27 cellular contexts compared by ENCODE assay signal in the genomic region with DNA sequence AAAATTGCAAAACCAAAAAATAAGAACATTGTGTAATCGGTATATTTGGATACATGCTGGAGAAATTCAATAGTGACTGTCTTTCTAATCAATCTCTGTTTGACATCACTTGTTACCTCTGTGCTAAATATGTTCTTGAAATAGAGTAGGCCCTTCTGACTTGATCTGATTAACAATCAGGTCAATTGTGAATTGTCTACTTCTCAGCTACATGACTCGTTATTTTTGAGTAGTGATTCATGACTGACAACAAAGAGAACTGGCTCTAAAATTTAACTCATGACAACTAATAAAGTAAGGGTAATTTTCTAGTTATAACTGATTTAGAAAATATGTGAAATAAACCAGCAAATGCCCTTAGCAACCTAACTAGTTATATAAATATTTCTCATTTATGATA.
"Had no signal": no experiment of that assay in that cellular context is flagged by ENCODE, and none has a peak within 500 bp of the region (broad histone marks: within the 10 kb centered on the region; RNA-seq: fewer than 3 reads in every experiment).

No MANE protein-coding gene starts in this region.

- ATAC-seq: activated CD8-positive, alpha-beta T cell treated with anti-CD3 and anti-CD28 coated beads, Interleukin-2, amount 10 ng/mL, durations not matched to agents 7 days and 5 days; WTC11 had no signal

- H3K36me3 ChIP-seq: adrenal gland, Peyer's patch, SJCRH30 had no signal

- H3K9me3 ChIP-seq: adrenal gland, Peyer's patch, SJCRH30 had no signal

- H3K4me3 ChIP-seq: adrenal gland, Peyer's patch, SJCRH30 had no signal

- H3K4me3 Mint-ChIP-seq: activated CD8-positive, alpha-beta T cell treated with anti-CD3 and anti-CD28 coated beads, Interleukin-2, amount 10 ng/mL, durations not matched to agents 7 days and 5 days; activated naive CD8-positive, alpha-beta T cell treated with anti-CD3 and anti-CD28 coated beads, Interleukin-2, amount 10 ng/mL, durations not matched to agents 7 days and 5 days; T-helper 1 cell treated with Interleukin-12 subunit alpha and Interleukin-12 subunit beta and Interleukin-4 antibody, amounts not matched to agents 30 μg/mL and 1 μg/mL, for 36 hours; WTC11 had no signal

- H3K27ac ChIP-seq: adrenal gland, Peyer's patch, RWPE1, SJCRH30 had no signal

- H3K27me3 Mint-ChIP-seq: activated naive CD8-positive, alpha-beta T cell treated with anti-CD3 and anti-CD28 coated beads, Interleukin-2, amount 10 ng/mL, durations not matched to agents 7 days and 5 days had no signal

- H3K4me1 Mint-ChIP-seq: activated naive CD8-positive, alpha-beta T cell treated with anti-CD3 and anti-CD28 coated beads, Interleukin-2, amount 10 ng/mL, durations not matched to agents 7 days and 5 days; WTC11 had no signal

- H3K27me3 ChIP-seq: adrenal gland, Peyer's patch, SJCRH30 had no signal

- H3K4me1 ChIP-seq: adrenal gland, Peyer's patch, SJCRH30 had no signal

- H3K36me3 Mint-ChIP-seq: activated naive CD8-positive, alpha-beta T cell treated with anti-CD3 and anti-CD28 coated beads, Interleukin-2, amount 10 ng/mL, durations not matched to agents 7 days and 5 days had no signal

- H3K9me3 Mint-ChIP-seq: activated naive CD8-positive, alpha-beta T cell treated with anti-CD3 and anti-CD28 coated beads, Interleukin-2, amount 10 ng/mL, durations not matched to agents 7 days and 5 days; T-helper 1 cell treated with Interleukin-12 subunit alpha and Interleukin-12 subunit beta and Interleukin-4 antibody, amounts not matched to agents 30 μg/mL and 1 μg/mL, for 36 hours had no signal

- DNase-seq: activated CD4-positive, alpha-beta T cell treated with anti-CD3 and anti-CD28 coated beads for 48 hours; activated CD4-positive, alpha-beta T cell treated with anti-CD3 and anti-CD28 coated beads, Interleukin-2, amount 50 U/mL, for 4 hours; activated CD4-positive, CD25-positive, alpha-beta regulatory T cell treated with anti-CD3 and anti-CD28 coated beads, Interleukin-2, amount 50 U/mL, for 72 hours; activated CD8-positive, alpha-beta memory T cell treated with anti-CD3 and anti-CD28 coated beads, Interleukin-2, amount 50 U/mL, for 48 hours; activated CD8-positive, alpha-beta T cell treated with anti-CD3 and anti-CD28 coated beads, Interleukin-2, amount 10 ng/mL, durations not matched to agents 7 days and 5 days; activated naive CD4-positive, alpha-beta T cell treated with anti-CD3 and anti-CD28 coated beads, Interleukin-2, amount 50 U/mL, for 16 hours; activated naive CD8-positive, alpha-beta T cell treated with anti-CD3 and anti-CD28 coated beads, Interleukin-2, amount 10 ng/mL, durations not matched to agents 7 days and 5 days; activated T-cell treated with anti-CD3 and anti-CD28 coated beads, Interleukin-2, amount 50 U/mL, for 1 hour; adrenal gland; anterior cingulate cortex; caudate nucleus; MM.1S; NCI-H1105 treated with DMSO at 0.1 percent for 48 hours; NCI-H1436 treated with DMSO at 0.1 percent for 48 hours; NCI-H187; NCI-H2081 treated with DMSO at 0.1 percent for 48 hours; NCI-H2171 treated with DMSO at 0.1 percent for 48 hours; NCI-H226; NCI-H526; NK-92 treated with Interleukin-12 subunit alpha and Interleukin-12 subunit beta, amount 100 ng/mL, for 24 hours; OCI-M1; Peyer's patch; Right ventricle myocardium superior; SJCRH30 had no signal

- H3K27ac Mint-ChIP-seq: activated CD8-positive, alpha-beta T cell treated with anti-CD3 and anti-CD28 coated beads, Interleukin-2, amount 10 ng/mL, durations not matched to agents 7 days and 5 days; activated naive CD8-positive, alpha-beta T cell treated with anti-CD3 and anti-CD28 coated beads, Interleukin-2, amount 10 ng/mL, durations not matched to agents 7 days and 5 days; T-helper 1 cell treated with Interleukin-12 subunit alpha and Interleukin-12 subunit beta and Interleukin-4 antibody, amounts not matched to agents 30 μg/mL and 1 μg/mL, for 36 hours; WTC11 had no signal
